In the genomic region with DNA sequence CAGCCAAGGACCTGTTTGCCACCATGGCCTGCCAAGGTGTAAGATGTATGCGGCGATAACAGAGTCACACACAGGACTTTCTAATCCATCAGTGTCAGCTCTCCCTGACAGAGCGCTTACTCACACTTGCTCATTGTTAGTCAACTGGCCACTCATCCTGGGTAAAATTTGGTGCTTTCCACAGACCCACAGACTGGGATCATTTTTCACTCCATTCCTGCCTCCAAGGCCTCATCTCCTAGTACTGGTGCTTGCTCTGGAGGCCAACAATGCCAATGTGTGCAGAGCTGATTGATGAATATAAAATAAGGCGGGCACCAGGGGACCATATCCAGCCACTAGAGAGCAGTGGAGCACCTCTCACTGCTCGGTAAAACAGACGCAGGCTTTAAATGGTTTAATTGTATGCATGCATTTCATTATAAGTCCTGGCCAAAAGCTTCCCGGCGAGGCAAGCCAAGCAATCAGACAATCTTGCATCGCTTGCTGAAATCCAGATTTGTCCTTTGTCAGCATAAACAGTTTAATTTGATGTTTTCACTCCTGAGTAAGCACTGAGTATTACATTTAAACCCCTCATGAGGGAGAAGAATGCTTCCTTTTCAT, we compare ENCODE assay signal across 8 cellular contexts. TPM values are rescaled to one million over a fixed set of nuclear protein-coding genes. Genes with fewer than 3 reads are reported as not detected.
A peak's percentile ranks its signal among the peaks of the same experiment; 100 is the strongest.
DNase-seq lines count a peak whose midpoint lies in the region; ATAC-seq and TF ChIP-seq lines count a peak whose summit lies in the region.

No MANE protein-coding gene starts in this region.

- peak; percentile 45 for TF ChIP-seq RAD21 in HCT116 (IDR thresholded peaks at IDR 0.05; ENCODE audit: low read depth)

- no peak overlapping the region for H3K4me3 ChIP-seq in HCT116 (replicated peaks in 1 of 2; ENCODE audit: low read depth in 1 of 2, low read length in 2 of 2)
- no peak overlapping the region for H3K4me3 ChIP-seq in SJSA1
- no peak overlapping the region for H3K4me3 ChIP-seq in spleen

- POLR2A ChIA-PET in HCT116 (lab: Charles Lee), result no interaction called here

- no peak overlapping the region for H2AFZ ChIP-seq in HCT116 (ENCODE audit: low read depth, low read length, poor library complexity, severe bottlenecking)

- DNase-seq in AG08395 (ENCODE audit: low spot score) (peak; percentile 85), HCT116 (ENCODE audit: low read depth, low spot score) (peak; percentile 39), SJSA1 (ENCODE audit: low read depth in 1 of 2, low spot score in 2 of 2) (peak; percentile 74), foreskin melanocyte (peak; percentile 69), spleen (no peak)
- DNase-seq in activated CD4-positive, alpha-beta T cell treated with anti-CD3 and anti-CD28 coated beads for 1 hour, result no peak

- peaks cover 100% of the 10 kb centered on the region for H3K79me2 ChIP-seq in HCT116 (ENCODE audit: insufficient read depth, low read length)

- ATAC-seq in HCT116 (peak; percentile 85), GM19328 (IDR thresholded peaks at IDR 0.05; ENCODE audit: unreplicated experiment) (no peak), GM18907 (IDR thresholded peaks at IDR 0.05; ENCODE audit: unreplicated experiment) (no peak)

- no peaks in the 10 kb centered on the region for H3K27me3 ChIP-seq in HCT116 (ENCODE audit: insufficient read depth, low read length)
- no peaks in the 10 kb centered on the region for H3K27me3 ChIP-seq in SJSA1 (replicated peaks)
- H3K27me3 ChIP-seq in spleen (replicated peaks in 1 of 7), result no peaks in the 10 kb centered on the region

- no TSS peak for BruUV-seq in HCT116 (replicated peaks; lab: Mats Ljungman, UMichigan)

- intact Hi-C loops in HCT116 (cut with micrococcal nuclease), result no loop called here
- intact Hi-C loops in spleen (cut with DNase I; ENCODE audit: low total_unique reads), result loop anchor here (5.0 kb wide), 1 partner anchor 266 kb away; no protein-coding TSS in a partner anchor

- H3K9me2 ChIP-seq in HCT116 (ENCODE audit: insufficient read depth), result no peaks in the 10 kb centered on the region

- no peak overlapping the region; the same call in 1 of the 2 replicates for H3K9ac ChIP-seq in HCT116 (ENCODE audit: low read length)

- no peak overlapping the region for H3K27ac ChIP-seq in HCT116 (ENCODE audit: low read depth, low read length)
- H3K27ac ChIP-seq in SJSA1, result peak overlapping the region; percentile 8; the same call in 1 of the 2 replicates
- H3K27ac ChIP-seq in spleen, result peak overlapping the region in 6 of 8 donors; percentile 20 to 71 (median 54)

- peaks cover 44% of the 10 kb centered on the region; the same call in 1 of the 2 replicates for H4K20me1 ChIP-seq in HCT116 (ENCODE audit: insufficient read depth)

- TF ChIP-seq CTCF in HCT116 (IDR thresholded peaks at IDR 0.05 in 2 of 3, conservative IDR thresholded peaks at IDR 0.05 in 1 of 3; ENCODE audit: borderline replicate concordance in 1 of 3, insufficient read depth in 1 of 3, low read depth in 2 of 3, low read length in 2 of 3) (peak; percentile 20 to 62 (median 51); a peak in 4 of 6 replicates), spleen (IDR thresholded peaks at IDR 0.05 in 8 of 11, conservative IDR thresholded peaks at IDR 0.05 in 3 of 11) (no peak)

- peak overlapping the region; percentile 11 for H3K4me2 ChIP-seq in HCT116 (ENCODE audit: low read length)

- RAD21 ChIA-PET in HCT116 (lab: Charles Lee; ENCODE audit: low non-redundant PET in 1 of 2, low total read pairs in 2 of 2, uncharacterized antibody in 2 of 2, unreplicated experiment in 2 of 2), result no interaction called here

- no peak for TF ChIP-seq POLR2A in HCT116 (IDR thresholded peaks at IDR 0.05; ENCODE audit: borderline replicate concordance, extremely low read depth, insufficient read depth, insufficient read length)
- no peak for TF ChIP-seq POLR2A in spleen (IDR thresholded peaks at IDR 0.05)

- CTCF ChIA-PET in HCT116 (lab: Charles Lee), result interaction anchor here (1.1 to 2.4 kb wide), 4 partner anchors 17 to 266 kb away, joined by 3 to 13 read pairs (median 8); no protein-coding TSS in a partner anchor

- H3K4me1 ChIP-seq in HCT116 (ENCODE audit: control insufficient read depth in 1 of 2, insufficient read depth in 2 of 2, low read length in 2 of 2) (peaks cover 2 to 43% of the 10 kb centered on the region in 2 experiments; a peak in 2 of 4 replicates), SJSA1 (replicated peaks) (peaks cover 60% of the 10 kb centered on the region), spleen (peaks cover 0 to 99% (median 53%) of the 10 kb centered on the region in 6 donors)

- H3K36me3 ChIP-seq in HCT116 (ENCODE audit: control insufficient read depth in 1 of 2, insufficient read depth in 2 of 2, low read length in 2 of 2) (peaks cover 0 to 10% of the 10 kb centered on the region in 2 experiments; a peak in 1 of 4 replicates), SJSA1 (peaks cover 51% of the 10 kb centered on the region), spleen (peaks cover 0 to 55% (median 9%) of the 10 kb centered on the region in 6 donors)

- WGBS in spleen, 5 donors, result 56 to 74% (median 59%) methylated on average over 9 of the region's 9 CpGs

- H3K9me3 ChIP-seq in HCT116 (ENCODE audit: control insufficient read depth in 1 of 2, insufficient read depth in 1 of 2, low read depth in 1 of 2, low read length in 2 of 2) (no peaks in the 10 kb centered on the region), SJSA1 (replicated peaks) (no peaks in the 10 kb centered on the region), spleen (no peaks in the 10 kb centered on the region)

TF ChIP-seq in HCT116, 20 proteins besides CTCF, POLR2A, EP300 and RAD21:
- TF ChIP-seq POLR2AphosphoS5 (IDR thresholded peaks at IDR 0.05; ENCODE audit: low read depth, low read length) (no peak), FOSL1 (IDR thresholded peaks at IDR 0.05; ENCODE audit: low read depth) (peak; percentile 70), SRF (IDR thresholded peaks at IDR 0.05; ENCODE audit: low read depth) (no peak), SP1 (IDR thresholded peaks at IDR 0.05; ENCODE audit: low read depth) (peak; percentile 35), JUND (IDR thresholded peaks at IDR 0.05) (peak; percentile 42)

RNA-seq across cellular contexts. Expression of a gene that starts 22.3 kb away (rescaled TPM):
- 222 TPM for total RNA-seq in HCT116 (2021; ENCODE audit: unreplicated experiment)
- polyA plus RNA-seq in HCT116 (2012), result 305 and 343 TPM in 2 replicates
- 141 and 301 TPM in 2 replicates for total RNA-seq in SJSA1 (2014; rRNA removed; shearing (Covaris generic))
- total RNA-seq in spleen, result 100 to 1,000 TPM in 3 of 7 donors, 10 to 100 TPM in 4; 71.3 to 123 (median 82.6) TPM
- 100 to 1,000 TPM; 113 to 143 (median 115) TPM for polyA plus RNA-seq in spleen

RNA-seq across cellular contexts. Expression of a gene that starts 57.3 kb away (rescaled TPM):
- total RNA-seq in HCT116 (2021; ENCODE audit: unreplicated experiment), result not detected
- 0.79 and 1.5 TPM in 2 replicates for polyA plus RNA-seq in HCT116 (2012)
- total RNA-seq in SJSA1 (2014; rRNA removed; shearing (Covaris generic)), result not detected in 2 replicates
- under 1 TPM in 4 of 7 donors, not detected in 3; 0.18 to 0.50 (median 0.33) TPM for total RNA-seq in spleen
- polyA plus RNA-seq in spleen, result under 1 TPM in 1 of 3 donors, not detected in 2; 0.15 TPM

Comparison
In these comparisons a context has a peak if more than half of its experiments do, and no peak if none do; other contexts are left out.
1. DNase-seq: peak in AG08395 (single experiment), HCT116 (single experiment), SJSA1 (2 of 2) and foreskin melanocyte (single experiment); none in spleen (single experiment) and activated CD4-positive, alpha-beta T cell treated with anti-CD3 and anti-CD28 coated beads for 1 hour (single experiment).
2. CTCF ChIP-seq: peak in HCT116 (3 of 3); none in spleen (0 of 11).